26 cellular contexts compared by ENCODE assay signal in genomic region chr14:33315721-33316120, GRCh38.
"Had no signal": no experiment of that assay in that cellular context is flagged by ENCODE, and none has a peak within 500 bp of the region (broad histone marks: within the 10 kb centered on the region; RNA-seq: fewer than 3 reads in every experiment).

No MANE protein-coding gene starts in this region.

- FAIRE-seq: endothelial cell of umbilical vein had no signal

- H3K4me1 ChIP-seq: ascending aorta, left ventricle myocardium inferior, sigmoid colon, thyroid gland, vagina had no signal

- H3K27me3 ChIP-seq: ascending aorta, sigmoid colon, stomach, thyroid gland, upper lobe of left lung, vagina had no signal

- H3K9me3 ChIP-seq: ascending aorta, left ventricle myocardium inferior, sigmoid colon, stomach, thyroid gland, upper lobe of left lung, vagina had no signal

- H3K27ac Mint-ChIP-seq: activated B cell treated with CpG ODN at 0.5 μM for 24 hours; activated CD8-positive, alpha-beta memory T cell treated with anti-CD3 and anti-CD28 coated beads, Interleukin-2, amount 10 ng/mL, durations not matched to agents 7 days and 5 days; activated CD8-positive, alpha-beta T cell treated with anti-CD3 and anti-CD28 coated beads, Interleukin-2, amount 10 ng/mL, durations not matched to agents 7 days and 5 days; activated naive CD4-positive, alpha-beta T cell treated with anti-CD3 and anti-CD28 coated beads, Interleukin-2, amount 50 U/mL, for 24 hours; activated T-helper 2 cell treated with anti-CD3 and anti-CD28 coated beads, Interferon-gamma antibody, Interleukin-2, Interleukin-4, amounts not matched to agents 10 μg/mL and 5 μg/mL and 100 μg/mL, durations not matched to agents 14 hours and 24 hours and 36 hours; brain; nephron; stimulated activated naive B cell treated with anti-CD40 and anti-IgM and Interleukin-4, amounts not matched to agents 10 μg/mL and 1 μg/mL and 100 μg/mL, for 72 hours; T-helper 2 cell treated with Interferon-gamma antibody and Interleukin-4, amounts not matched to agents 5 μg/mL and 100 μg/mL, for 36 hours had no signal

- H3K36me3 ChIP-seq: ascending aorta, left ventricle myocardium inferior, sigmoid colon, stomach, thyroid gland, upper lobe of left lung, vagina had no signal

- ATAC-seq: activated CD8-positive, alpha-beta memory T cell treated with anti-CD3 and anti-CD28 coated beads, Interleukin-2, amount 10 ng/mL, durations not matched to agents 7 days and 5 days; activated CD8-positive, alpha-beta T cell treated with anti-CD3 and anti-CD28 coated beads, Interleukin-2, amount 10 ng/mL, durations not matched to agents 7 days and 5 days; stimulated activated naive B cell treated with anti-CD40 and anti-IgM and Interleukin-4, amounts not matched to agents 10 μg/mL and 1 μg/mL and 100 μg/mL, for 72 hours had no signal

- H3K36me3 Mint-ChIP-seq: activated CD8-positive, alpha-beta memory T cell treated with anti-CD3 and anti-CD28 coated beads, Interleukin-2, amount 10 ng/mL, durations not matched to agents 7 days and 5 days; activated naive CD4-positive, alpha-beta T cell treated with anti-CD3 and anti-CD28 coated beads, Interleukin-2, amount 50 U/mL, for 24 hours; brain; stimulated activated naive B cell treated with anti-CD40 and anti-IgM and Interleukin-4, amounts not matched to agents 10 μg/mL and 1 μg/mL and 100 μg/mL, for 72 hours had no signal

- H3K9me3 Mint-ChIP-seq: brain; nephron; stimulated activated naive B cell treated with anti-CD40 and anti-IgM and Interleukin-4, amounts not matched to agents 10 μg/mL and 1 μg/mL and 100 μg/mL, for 72 hours; T-helper 2 cell treated with Interferon-gamma antibody and Interleukin-4, amounts not matched to agents 5 μg/mL and 100 μg/mL, for 36 hours had no signal

- H3K4me3 ChIP-seq: ascending aorta, coronary artery, left ventricle myocardium inferior, lung, sigmoid colon, smooth muscle cell, stomach, thyroid gland, upper lobe of left lung, vagina had no signal

- H3K27ac ChIP-seq: ascending aorta, coronary artery, left ventricle myocardium inferior, sigmoid colon, stomach, thyroid gland, upper lobe of left lung, vagina had no signal

- H3K4me2 ChIP-seq: smooth muscle cell had no signal

- DNase-seq: activated B cell treated with CpG ODN at 0.5 μM for 24 hours; activated CD8-positive, alpha-beta memory T cell treated with anti-CD3 and anti-CD28 coated beads, Interleukin-2, amount 10 ng/mL, durations not matched to agents 7 days and 5 days; activated CD8-positive, alpha-beta T cell treated with anti-CD3 and anti-CD28 coated beads, Interleukin-2, amount 10 ng/mL, durations not matched to agents 7 days and 5 days; activated T-cell treated with anti-CD3 and anti-CD28 coated beads, Interleukin-2, amount 50 U/mL, for 48 hours; foreskin melanocyte; glutamatergic neuron; islet precursor cell; left ventricle myocardium inferior; sigmoid colon; stimulated activated CD4-positive, alpha-beta T cell treated with anti-CD3 and anti-CD28 coated beads, Interleukin-1b, Interleukin-23, amount 100 ng/mL, for 48 hours; stimulated activated naive B cell treated with anti-CD40 and anti-IgM and Interleukin-4, amounts not matched to agents 10 μg/mL and 1 μg/mL and 100 μg/mL, for 72 hours; stomach; T-helper 1 cell; thyroid gland; upper lobe of left lung had no signal
